ENCODE assay signal across 13 cellular contexts in the genomic region with DNA sequence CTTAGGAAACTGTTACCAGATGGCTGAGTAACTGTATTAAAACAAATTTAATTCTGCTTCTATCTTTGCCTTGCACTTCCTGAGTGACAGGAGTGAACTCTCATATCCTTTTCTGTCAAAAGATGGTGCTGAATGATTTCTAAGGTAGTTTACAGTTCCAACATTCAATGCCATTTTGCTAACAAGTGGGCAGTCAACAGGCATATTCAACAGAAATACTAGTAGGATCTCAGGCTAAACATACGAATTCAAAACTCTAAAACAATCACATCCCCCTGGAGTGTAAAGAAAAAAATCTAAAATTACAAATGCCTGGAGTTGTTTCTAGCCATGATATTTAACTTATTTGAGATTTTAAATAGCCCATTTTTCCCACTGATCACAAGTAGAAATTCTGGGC. TPM values are rescaled to one million over a fixed set of nuclear protein-coding genes. Genes with fewer than 3 reads are reported as not detected.
DNase-seq lines count a peak whose midpoint lies in the region; TF ChIP-seq lines count a peak whose summit lies in the region.
"Had no signal": no experiment of that assay in that cellular context is flagged by ENCODE, and none has a peak within 500 bp of the region (broad histone marks: within the 10 kb centered on the region; RNA-seq: fewer than 3 reads in every experiment).

No MANE protein-coding gene starts in this region.

- CTCF ChIA-PET in activated naive CD4-positive, alpha-beta T cell treated with anti-CD3 and anti-CD28 coated beads for 36 hours (lab: Charles Lee) = interaction anchor here (1.2 kb wide), 1 partner anchor 22 kb away, joined by 9 read pairs; the partner anchor contains the start of gene TAP2
- CTCF ChIA-PET in activated naive CD4-positive, alpha-beta T cell treated with anti-CD3 and anti-CD28 coated beads, Interleukin-2, amount 10 ng/mL, durations not matched to agents 7 days and 5 days (lab: Charles Lee) = interaction anchor here (8.0 kb wide), 1 partner anchor 21 kb away, joined by 158 read pairs; the partner anchor contains the start of gene TAP2
- CTCF ChIA-PET in GM10248 (lab: Yijun Ruan, JAX) = interaction anchor here (1.2 to 13.7 kb wide), 3 partner anchors 8 to 448 kb away, joined by 3 to 339 read pairs (median 159); partner anchors contain the start of genes PSMB8 and TAP2

- POLR2A ChIA-PET in GM10248 (lab: Yijun Ruan, JAX) = no interaction called here

- H3K27ac ChIP-seq in VCaP = peak overlapping the region; percentile 38; the same call in 1 of the 2 replicates
- peak overlapping the region; percentile 51 for H3K27ac ChIP-seq in epithelial cell of prostate

- TF ChIP-seq CTCF in VCaP (conservative IDR thresholded peaks at IDR 0.05) = no peak
- no peak for TF ChIP-seq CTCF in type B pancreatic cell (conservative IDR thresholded peaks at IDR 0.05)
- TF ChIP-seq CTCF in GM10248 (IDR thresholded peaks at IDR 0.05; ENCODE audit: control extremely low read depth, extremely low read depth, low read depth, missing control alignments) = no peak

- H3K4me3 Mint-ChIP-seq in activated naive CD4-positive, alpha-beta T cell treated with anti-CD3 and anti-CD28 coated beads for 36 hours = no peak overlapping the region
- H3K4me3 Mint-ChIP-seq in activated naive CD4-positive, alpha-beta T cell treated with anti-CD3 and anti-CD28 coated beads, Interleukin-2, amount 10 ng/mL, durations not matched to agents 7 days and 5 days = no peak overlapping the region
- H3K4me3 Mint-ChIP-seq in type B pancreatic cell = no peak overlapping the region

- peaks cover 55% of the 10 kb centered on the region for H3K4me1 Mint-ChIP-seq in activated naive CD4-positive, alpha-beta T cell treated with anti-CD3 and anti-CD28 coated beads for 36 hours (ENCODE audit: low read depth)
- peaks cover 54% of the 10 kb centered on the region for H3K4me1 Mint-ChIP-seq in activated naive CD4-positive, alpha-beta T cell treated with anti-CD3 and anti-CD28 coated beads, Interleukin-2, amount 10 ng/mL, durations not matched to agents 7 days and 5 days
- H3K4me1 Mint-ChIP-seq in type B pancreatic cell (ENCODE audit: unreplicated experiment) = no peaks in the 10 kb centered on the region

- H3K9me3 Mint-ChIP-seq in activated naive CD4-positive, alpha-beta T cell treated with anti-CD3 and anti-CD28 coated beads for 36 hours = no peaks in the 10 kb centered on the region
- H3K9me3 Mint-ChIP-seq in activated naive CD4-positive, alpha-beta T cell treated with anti-CD3 and anti-CD28 coated beads, Interleukin-2, amount 10 ng/mL, durations not matched to agents 7 days and 5 days = no peaks in the 10 kb centered on the region
- H3K9me3 Mint-ChIP-seq in type B pancreatic cell = no peaks in the 10 kb centered on the region

- DNase-seq in activated naive CD4-positive, alpha-beta T cell treated with anti-CD3 and anti-CD28 coated beads for 36 hours = no peak
- DNase-seq in activated naive CD4-positive, alpha-beta T cell treated with anti-CD3 and anti-CD28 coated beads, Interleukin-2, amount 10 ng/mL, durations not matched to agents 7 days and 5 days = no peak
- DNase-seq in epithelial cell of prostate (ENCODE audit: low read depth, low spot score) (no peak), type B pancreatic cell (ENCODE audit: extremely low spot score, unreplicated experiment) (no peak), NCI-H146 treated with DMSO at 0.1 percent for 48 hours (lab: John Stamatoyannopoulos, UW; ENCODE audit: unreplicated experiment) (no peak), GM10248 (ENCODE audit: extremely low spot score) (no peak), NCI-H2107 treated with DMSO at 0.1 percent for 48 hours (lab: John Stamatoyannopoulos, UW; ENCODE audit: unreplicated experiment) (no peak)
- DNase-seq: activated CD4-positive, CD25-positive, alpha-beta regulatory T cell treated with anti-CD3 and anti-CD28 coated beads, Interleukin-2, amount 50 U/mL, for 72 hours; activated effector memory CD4-positive, alpha-beta T cell treated with anti-CD3 and anti-CD28 coated beads, Interleukin-2, amount 50 U/mL, for 16 hours; NCI-H1092; spleen had no signal

- no peaks in the 10 kb centered on the region for H3K27me3 Mint-ChIP-seq in activated naive CD4-positive, alpha-beta T cell treated with anti-CD3 and anti-CD28 coated beads for 36 hours (ENCODE audit: low read depth)
- H3K27me3 Mint-ChIP-seq in activated naive CD4-positive, alpha-beta T cell treated with anti-CD3 and anti-CD28 coated beads, Interleukin-2, amount 10 ng/mL, durations not matched to agents 7 days and 5 days = no peaks in the 10 kb centered on the region
- peaks cover 63% of the 10 kb centered on the region for H3K27me3 Mint-ChIP-seq in type B pancreatic cell

- intact Hi-C loops in activated naive CD4-positive, alpha-beta T cell treated with anti-CD3 and anti-CD28 coated beads for 36 hours (cut with micrococcal nuclease) = no loop called here

- H3K36me3 Mint-ChIP-seq in activated naive CD4-positive, alpha-beta T cell treated with anti-CD3 and anti-CD28 coated beads for 36 hours (ENCODE audit: low read depth) = peaks cover 47% of the 10 kb centered on the region
- H3K36me3 Mint-ChIP-seq in activated naive CD4-positive, alpha-beta T cell treated with anti-CD3 and anti-CD28 coated beads, Interleukin-2, amount 10 ng/mL, durations not matched to agents 7 days and 5 days = peaks cover 63% of the 10 kb centered on the region
- no peaks in the 10 kb centered on the region for H3K36me3 Mint-ChIP-seq in type B pancreatic cell

- peak overlapping the region; percentile 72 for H3K27ac Mint-ChIP-seq in activated naive CD4-positive, alpha-beta T cell treated with anti-CD3 and anti-CD28 coated beads for 36 hours
- H3K27ac Mint-ChIP-seq in activated naive CD4-positive, alpha-beta T cell treated with anti-CD3 and anti-CD28 coated beads, Interleukin-2, amount 10 ng/mL, durations not matched to agents 7 days and 5 days = no peak overlapping the region
- peak overlapping the region; percentile 87 for H3K27ac Mint-ChIP-seq in type B pancreatic cell

RNA-seq across cellular contexts. Expression of gene PSMB9, which starts 6.7 kb away (rescaled TPM):
- 100 to 1,000 TPM; 238 to 241 TPM for total RNA-seq in activated naive CD4-positive, alpha-beta T cell treated with anti-CD3 and anti-CD28 coated beads for 36 hours
- 5.7 and 16.9 TPM in 2 replicates for total RNA-seq in type B pancreatic cell (ENCODE audit: low replicate concordance)

RNA-seq across cellular contexts. Expression of gene TAP1, which starts 7.2 kb away (rescaled TPM):
- total RNA-seq in activated naive CD4-positive, alpha-beta T cell treated with anti-CD3 and anti-CD28 coated beads for 36 hours = 100 to 1,000 TPM; 187 TPM
- total RNA-seq in type B pancreatic cell (ENCODE audit: low replicate concordance) = 16.7 and 38.4 TPM in 2 replicates

RNA-seq across cellular contexts. Expression of gene PSMB8, which starts 16.8 kb away (rescaled TPM):
- total RNA-seq in activated naive CD4-positive, alpha-beta T cell treated with anti-CD3 and anti-CD28 coated beads for 36 hours = 100 to 1,000 TPM; 286 to 308 TPM
- 17.3 and 36.8 TPM in 2 replicates for total RNA-seq in type B pancreatic cell (ENCODE audit: low replicate concordance)

RNA-seq across cellular contexts. Expression of gene TAP2, which starts 22.1 kb away (rescaled TPM):
- 100 to 1,000 TPM; 136 to 138 TPM for total RNA-seq in activated naive CD4-positive, alpha-beta T cell treated with anti-CD3 and anti-CD28 coated beads for 36 hours
- 22.0 and 49.7 TPM in 2 replicates for total RNA-seq in type B pancreatic cell (ENCODE audit: low replicate concordance)

RNA-seq across cellular contexts. Expression of gene HLA-DOB, which starts 43.9 kb away (rescaled TPM):
- total RNA-seq in activated naive CD4-positive, alpha-beta T cell treated with anti-CD3 and anti-CD28 coated beads for 36 hours = 1 to 10 TPM in 1 of 2 experiments, under 1 TPM in 1; 0.91 to 1.1 TPM
- total RNA-seq in type B pancreatic cell (ENCODE audit: low replicate concordance) = 0.88 TPM in 1 of 2 replicates, not detected in the other
- total RNA-seq: temporal lobe had no signal

Comparison
In these comparisons a context has a peak if more than half of its experiments do, and no peak if none do; other contexts are left out.
1. RNA of gene PSMB9, which starts 6.7 kb away (total RNA-seq): 238 to 241 TPM in activated naive CD4-positive, alpha-beta T cell treated with anti-CD3 and anti-CD28 coated beads for 36 hours; 5.7 to 16.9 TPM in type B pancreatic cell; every median in the first group is over 10 times any median in the second.